Comparison of ENCODE assay signal across 13 cellular contexts in the genomic region with DNA sequence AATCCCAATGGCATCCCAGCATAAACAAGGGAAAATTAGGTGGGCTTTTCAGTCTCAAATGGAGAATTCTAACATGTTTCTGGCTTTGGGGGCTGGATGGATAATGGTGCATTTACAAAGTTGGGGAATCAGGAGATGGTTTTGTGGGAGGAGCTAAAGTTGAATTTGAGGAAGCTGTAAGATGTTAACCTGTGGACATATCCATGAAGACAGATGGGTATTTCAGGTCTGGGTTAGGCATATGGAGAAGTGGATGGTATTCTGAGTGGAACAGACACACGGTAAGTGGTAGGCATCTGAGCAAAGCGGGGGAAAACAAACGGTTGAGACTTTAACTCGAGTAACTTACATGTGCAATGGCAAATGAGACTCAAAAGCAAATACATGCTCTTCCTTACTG. TPM values are rescaled to one million over a fixed set of nuclear protein-coding genes. Genes with fewer than 3 reads are reported as not detected.
DNase-seq lines count a peak whose midpoint lies in the region; ATAC-seq, FAIRE-seq and TF ChIP-seq lines count a peak whose summit lies in the region.
"Had no signal": no experiment of that assay in that cellular context is flagged by ENCODE, and none has a peak within 500 bp of the region (broad histone marks: within the 10 kb centered on the region; RNA-seq: fewer than 3 reads in every experiment).

No MANE protein-coding gene starts in this region.

- no peak for TF ChIP-seq POLR2A in GM18505 (IDR thresholded peaks at IDR 0.05; ENCODE audit: borderline replicate concordance, extremely low read depth, insufficient read depth, insufficient read length)

- peak overlapping the region; percentile 82 for H3K27ac Mint-ChIP-seq in CD4-positive, alpha-beta T cell
- H3K27ac Mint-ChIP-seq in activated T-helper 1 cell treated with anti-CD3 and anti-CD28 coated beads, Interleukin-12 subunit alpha, Interleukin-12 subunit beta, Interleukin-2, Interleukin-4 antibody, amounts not matched to agents 30 ng/mL and 10 ng/mL and 1 ng/mL, durations not matched to agents 14 hours and 24 hours and 36 hours: peak overlapping the region; percentile 79
- H3K27ac Mint-ChIP-seq in naive thymus-derived CD8-positive, alpha-beta T cell: peak overlapping the region; percentile 53 to 93 (median 84)

- no peak for FAIRE-seq in frontal cortex (lab: Jason Lieb, UNC)

- H3K4me1 Mint-ChIP-seq in CD4-positive, alpha-beta T cell (ENCODE audit: low read depth): peaks cover 66% of the 10 kb centered on the region
- H3K4me1 Mint-ChIP-seq in activated T-helper 1 cell treated with anti-CD3 and anti-CD28 coated beads, Interleukin-12 subunit alpha, Interleukin-12 subunit beta, Interleukin-2, Interleukin-4 antibody, amounts not matched to agents 30 ng/mL and 10 ng/mL and 1 ng/mL, durations not matched to agents 14 hours and 24 hours and 36 hours (ENCODE audit: low read depth): peaks cover 66% of the 10 kb centered on the region
- H3K4me1 Mint-ChIP-seq in naive thymus-derived CD8-positive, alpha-beta T cell: peaks cover 26 to 71% (median 68%) of the 10 kb centered on the region in 4 donors

- no peak overlapping the region for H3K27ac ChIP-seq in CD4-positive, alpha-beta T cell (ENCODE audit: low read depth, low read length)
- H3K27ac ChIP-seq in HL-60 (replicated peaks): peak overlapping the region; percentile 58
- H3K27ac ChIP-seq: ovary had no signal

- no peaks in the 10 kb centered on the region for H3K9me3 Mint-ChIP-seq in CD4-positive, alpha-beta T cell
- no peaks in the 10 kb centered on the region for H3K9me3 Mint-ChIP-seq in activated T-helper 1 cell treated with anti-CD3 and anti-CD28 coated beads, Interleukin-12 subunit alpha, Interleukin-12 subunit beta, Interleukin-2, Interleukin-4 antibody, amounts not matched to agents 30 ng/mL and 10 ng/mL and 1 ng/mL, durations not matched to agents 14 hours and 24 hours and 36 hours
- H3K9me3 Mint-ChIP-seq in naive thymus-derived CD8-positive, alpha-beta T cell: no peaks in the 10 kb centered on the region

- H3K9me3 ChIP-seq in CD4-positive, alpha-beta T cell (ENCODE audit: control insufficient read depth, low read length): no peaks in the 10 kb centered on the region
- H3K9me3 ChIP-seq: body of pancreas, ovary had no signal

- peaks cover 54% of the 10 kb centered on the region for H3K36me3 Mint-ChIP-seq in CD4-positive, alpha-beta T cell (ENCODE audit: low read depth)
- peaks cover 41% of the 10 kb centered on the region for H3K36me3 Mint-ChIP-seq in activated T-helper 1 cell treated with anti-CD3 and anti-CD28 coated beads, Interleukin-12 subunit alpha, Interleukin-12 subunit beta, Interleukin-2, Interleukin-4 antibody, amounts not matched to agents 30 ng/mL and 10 ng/mL and 1 ng/mL, durations not matched to agents 14 hours and 24 hours and 36 hours (ENCODE audit: low read depth)
- peaks cover 7 to 49% (median 30%) of the 10 kb centered on the region in 3 donors for H3K36me3 Mint-ChIP-seq in naive thymus-derived CD8-positive, alpha-beta T cell

- no peaks in the 10 kb centered on the region for H3K27me3 ChIP-seq in CD4-positive, alpha-beta T cell (ENCODE audit: control insufficient read depth, insufficient read depth, low read length)
- H3K27me3 ChIP-seq in HL-60 (ENCODE audit: insufficient read depth, poor library complexity, severe bottlenecking): no peaks in the 10 kb centered on the region
- H3K27me3 ChIP-seq: body of pancreas, ovary had no signal

- intact Hi-C loops in CD4-positive, alpha-beta T cell (cut with DNase I, micrococcal nuclease): loop anchor here (1.0 to 10.0 kb wide), 3 partner anchors 8 to 664 kb away; partner anchors contain the start of genes DLG1 (in 1 of the 2) and RPL35A (in 1 of the 2)
- intact Hi-C loops in activated T-helper 1 cell treated with anti-CD3 and anti-CD28 coated beads, Interleukin-12 subunit alpha, Interleukin-12 subunit beta, Interleukin-2, Interleukin-4 antibody, amounts not matched to agents 30 ng/mL and 10 ng/mL and 1 ng/mL, durations not matched to agents 14 hours and 24 hours and 36 hours (cut with micrococcal nuclease): no loop called here

- no peak for ATAC-seq in CD4-positive, alpha-beta T cell (ENCODE audit: poor library complexity)
- ATAC-seq in naive thymus-derived CD8-positive, alpha-beta T cell: no peak
- no peak for ATAC-seq in GM18505 (IDR thresholded peaks at IDR 0.05; ENCODE audit: unreplicated experiment)
- ATAC-seq: body of pancreas had no signal

- H3K4me3 ChIP-seq in HL-60 (replicated peaks; ENCODE audit: insufficient read depth, low read length): no peak overlapping the region
- H3K4me3 ChIP-seq: body of pancreas, ovary had no signal

- no peak for TF ChIP-seq CTCF in CD4-positive, alpha-beta T cell (IDR thresholded peaks at IDR 0.05)
- TF ChIP-seq CTCF in HL-60 (IDR thresholded peaks at IDR 0.05; ENCODE audit: insufficient read depth, low read length): no peak

- CTCF ChIA-PET in CD4-positive, alpha-beta T cell (lab: Charles Lee): interaction anchor here (1.2 kb wide), 1 partner anchor 16 kb away, joined by 3 read pairs; no protein-coding TSS in a partner anchor

- DNase-seq in CD4-positive, alpha-beta T cell: no peak
- DNase-seq in HL-60 (ENCODE audit: low read depth in 1 of 2, low spot score in 1 of 2) (peak in 1 of 2 experiments; percentile 26), HuH-7 (ENCODE audit: low spot score) (no peak), NCI-H2196 treated with DMSO at 0.1 percent for 48 hours (lab: John Stamatoyannopoulos, UW; ENCODE audit: unreplicated experiment) (no peak), frontal cortex (ENCODE audit: low spot score in 2 of 2) (no peak)
- DNase-seq in activated T-helper 1 cell treated with anti-CD3 and anti-CD28 coated beads, Interleukin-12 subunit alpha, Interleukin-12 subunit beta, Interleukin-2, Interleukin-4 antibody, amounts not matched to agents 30 ng/mL and 10 ng/mL and 1 ng/mL, durations not matched to agents 14 hours and 24 hours and 36 hours (ENCODE audit: low spot score): no peak
- DNase-seq in naive thymus-derived CD8-positive, alpha-beta T cell: no peak
- DNase-seq: activated CD4-positive, alpha-beta T cell treated with anti-CD3 and anti-CD28 coated beads for 1 hour; body of pancreas; GOT3; NCI-H1048 had no signal

- no peaks in the 10 kb centered on the region for H3K27me3 Mint-ChIP-seq in CD4-positive, alpha-beta T cell
- H3K27me3 Mint-ChIP-seq in activated T-helper 1 cell treated with anti-CD3 and anti-CD28 coated beads, Interleukin-12 subunit alpha, Interleukin-12 subunit beta, Interleukin-2, Interleukin-4 antibody, amounts not matched to agents 30 ng/mL and 10 ng/mL and 1 ng/mL, durations not matched to agents 14 hours and 24 hours and 36 hours (ENCODE audit: insufficient read depth): no peaks in the 10 kb centered on the region
- H3K27me3 Mint-ChIP-seq in naive thymus-derived CD8-positive, alpha-beta T cell: no peaks in the 10 kb centered on the region

- H3K4me3 Mint-ChIP-seq in CD4-positive, alpha-beta T cell: peak overlapping the region; percentile 69
- H3K4me3 Mint-ChIP-seq in activated T-helper 1 cell treated with anti-CD3 and anti-CD28 coated beads, Interleukin-12 subunit alpha, Interleukin-12 subunit beta, Interleukin-2, Interleukin-4 antibody, amounts not matched to agents 30 ng/mL and 10 ng/mL and 1 ng/mL, durations not matched to agents 14 hours and 24 hours and 36 hours: peak overlapping the region; percentile 86
- peak overlapping the region; percentile 30 to 71 (median 56) for H3K4me3 Mint-ChIP-seq in naive thymus-derived CD8-positive, alpha-beta T cell

- POLR2A ChIA-PET in CD4-positive, alpha-beta T cell (lab: Charles Lee): interaction anchor here (0.6 to 5.1 kb wide), 2 partner anchors 8 to 80 kb away, joined by 3 to 41 read pairs; partner anchors contain the start of gene RPL35A
- POLR2A ChIA-PET in naive thymus-derived CD8-positive, alpha-beta T cell (lab: Charles Lee): interaction anchor here (5.8 kb wide), 1 partner anchor 7 kb away, joined by 67 read pairs; the partner anchor contains the start of gene RPL35A

RNA-seq across cellular contexts. Expression of gene LMLN, which starts 1.7 kb away (rescaled TPM):
- total RNA-seq in CD4-positive, alpha-beta T cell: 1 to 10 TPM; 3.5 to 3.6 TPM
- total RNA-seq in activated T-helper 1 cell treated with anti-CD3 and anti-CD28 coated beads, Interleukin-12 subunit alpha, Interleukin-12 subunit beta, Interleukin-2, Interleukin-4 antibody, amounts not matched to agents 30 ng/mL and 10 ng/mL and 1 ng/mL, durations not matched to agents 14 hours and 24 hours and 36 hours: 2.8 and 3.7 TPM in 2 replicates
- 10 to 100 TPM; 11.0 to 13.2 TPM for total RNA-seq in naive thymus-derived CD8-positive, alpha-beta T cell
- polyA plus RNA-seq in naive thymus-derived CD8-positive, alpha-beta T cell: 1 to 10 TPM; 3.3 to 4.9 (median 3.9) TPM
- total RNA-seq in frontal cortex: 13.5 TPM

RNA-seq across cellular contexts. Expression of gene RPL35A, which starts 8.4 kb away (rescaled TPM):
- 1,000 to 10,000 TPM; 2,199 to 2,238 TPM for total RNA-seq in CD4-positive, alpha-beta T cell
- 1,253 and 1,262 TPM in 2 replicates for total RNA-seq in activated T-helper 1 cell treated with anti-CD3 and anti-CD28 coated beads, Interleukin-12 subunit alpha, Interleukin-12 subunit beta, Interleukin-2, Interleukin-4 antibody, amounts not matched to agents 30 ng/mL and 10 ng/mL and 1 ng/mL, durations not matched to agents 14 hours and 24 hours and 36 hours
- total RNA-seq in naive thymus-derived CD8-positive, alpha-beta T cell: 1,000 to 10,000 TPM; 1,870 to 1,893 TPM
- 1,000 to 10,000 TPM; 2,221 to 2,647 (median 2,624) TPM for polyA plus RNA-seq in naive thymus-derived CD8-positive, alpha-beta T cell
- total RNA-seq in frontal cortex: 1,311 TPM
